11 cellular contexts compared by ENCODE assay signal in genomic region chr16:68778551-68779231, GRCh38. TPM values are rescaled to one million over a fixed set of nuclear protein-coding genes. Genes with fewer than 3 reads are reported as not detected.
A peak's percentile ranks its signal among the peaks of the same experiment; 100 is the strongest.
DNase-seq lines count a peak whose midpoint lies in the region; FAIRE-seq and TF ChIP-seq lines count a peak whose summit lies in the region.
"Had no signal": no experiment of that assay in that cellular context is flagged by ENCODE, and none has a peak within 500 bp of the region (broad histone marks: within the 10 kb centered on the region; RNA-seq: fewer than 3 reads in every experiment).

No MANE protein-coding gene starts in this region.

- H3K4me1 ChIP-seq in PC-9 (replicated peaks; ENCODE audit: insufficient read depth) (peaks cover 43% of the 10 kb centered on the region), right atrium auricular region (no peaks in the 10 kb centered on the region)

- H3K27ac ChIP-seq in PC-9 (peak overlapping the region; percentile 81), right atrium auricular region (no peak overlapping the region)

- peak; percentile 98 for FAIRE-seq in islet of Langerhans (lab: Jason Lieb, UNC)
- FAIRE-seq: G401.6 had no signal

- intact Hi-C loops in PC-9 (cut with micrococcal nuclease; ENCODE audit: unreplicated experiment), result loop anchor here (1.0 to 2.0 kb wide), 3 partner anchors 12 to 20 kb away; no protein-coding TSS in a partner anchor

- H3K27me3 ChIP-seq in PC-9 (ENCODE audit: insufficient read depth, low read depth), result no peaks in the 10 kb centered on the region
- no peaks in the 10 kb centered on the region for H3K27me3 ChIP-seq in right atrium auricular region

- DNase-seq in LNCaP clone FGC (ENCODE audit: low read depth) (peak; percentile 97), PC-9 (peak; percentile 70 to 96), superior temporal gyrus (ENCODE audit: extremely low spot score) (peak; percentile 55), NCI-H1048 (lab: John Stamatoyannopoulos, UW) (no peak), NAMALWA (ENCODE audit: low spot score) (no peak), right atrium auricular region (ENCODE audit: low spot score) (no peak), middle frontal gyrus (ENCODE audit: extremely low spot score, low spot score) (no peak)
- DNase-seq: activated CD4-positive, CD25-positive, alpha-beta regulatory T cell treated with anti-CD3 and anti-CD28 coated beads, Interleukin-2, amount 50 U/mL, for 72 hours; stimulated activated naive CD8-positive, alpha-beta T cell treated with anti-CD3 and anti-CD28 coated beads, Interleukin-15, amount 100 ng/mL, for 72 hours had no signal

- CTCF ChIA-PET in PC-9 (lab: Charles Lee), result interaction anchor here (0.6 to 1.1 kb wide), 2 partner anchors 15 to 23 kb away, joined by 4 read pairs; no protein-coding TSS in a partner anchor

- H3K4me2 ChIP-seq in PC-9, result peak overlapping the region; percentile 77

- POLR2A ChIA-PET in PC-9 (lab: Charles Lee; ENCODE audit: unreplicated experiment), result no interaction called here

- H3K36me3 ChIP-seq in PC-9 (ENCODE audit: low read depth) (no peaks in the 10 kb centered on the region), right atrium auricular region (no peaks in the 10 kb centered on the region)

- no peaks in the 10 kb centered on the region for H3K9me2 ChIP-seq in PC-9 (ENCODE audit: insufficient read depth)

- peaks cover 11% of the 10 kb centered on the region; the same call in 1 of the 2 replicates for H4K20me1 ChIP-seq in PC-9 (ENCODE audit: insufficient read depth)

- H2AFZ ChIP-seq in PC-9, result no peak overlapping the region

- H3K9me3 ChIP-seq in PC-9 (ENCODE audit: insufficient read depth, low read depth), result no peaks in the 10 kb centered on the region
- H3K9me3 ChIP-seq in right atrium auricular region, result no peaks in the 10 kb centered on the region

- H3K4me3 ChIP-seq in LNCaP clone FGC (ENCODE audit: low read depth, low read length) (peak overlapping the region; percentile 17; the same call in 1 of the 2 replicates), PC-9 (peak overlapping the region; percentile 27; the same call in 1 of the 2 replicates), right atrium auricular region (no peak overlapping the region)

- peaks cover 52% of the 10 kb centered on the region for H3F3A ChIP-seq in PC-9 (ENCODE audit: insufficient read depth, low read depth)

- no peak for TF ChIP-seq CTCF in LNCaP clone FGC (IDR thresholded peaks at IDR 0.05; ENCODE audit: control insufficient read depth, extremely low read depth, insufficient read depth)
- peak; percentile 31; the same call in 1 of the 2 replicates for TF ChIP-seq CTCF in PC-9 (conservative IDR thresholded peaks at IDR 0.05)
- TF ChIP-seq CTCF in right atrium auricular region (IDR thresholded peaks at IDR 0.05), result no peak

- no TSS peak for BruUV-seq in PC-9 (replicated peaks; lab: Mats Ljungman, UMichigan)

- peaks cover 63% of the 10 kb centered on the region for H3K79me2 ChIP-seq in PC-9 (ENCODE audit: low read depth)

RNA-seq across cellular contexts. Expression of gene CDH1, which starts 41.6 kb away (rescaled TPM):
- total RNA-seq in PC-9 (2021) (117 and 120 TPM in 2 replicates), right atrium auricular region (1 to 10 TPM in 1 of 2 donors, under 1 TPM in 1; 0.93 to 1.4 TPM)

Comparison
In these comparisons a context has a peak if more than half of its experiments do, and no peak if none do; other contexts are left out.
1. DNase-seq: peak in LNCaP clone FGC (single experiment), PC-9 (2 of 2) and superior temporal gyrus (single experiment); none in NCI-H1048 (single experiment), NAMALWA (single experiment), right atrium auricular region (single experiment) and middle frontal gyrus (single experiment).
2. H3K4me3 ChIP-seq: peak in LNCaP clone FGC (single experiment) and PC-9 (single experiment); none in right atrium auricular region (0 of 2).
3. RNA of gene CDH1, which starts 41.6 kb away (total RNA-seq): 117 to 120 TPM in PC-9; 0.93 to 1.4 TPM in right atrium auricular region; every median in the first group is over 10 times any median in the second.